In genomic region chr12:120265203-120265482, GRCh38 we compare ENCODE assay signal across 8 cellular contexts. TPM values are rescaled to one million over a fixed set of nuclear protein-coding genes. Genes with fewer than 3 reads are reported as not detected.
A peak's percentile ranks its signal among the peaks of the same experiment; 100 is the strongest.
DNase-seq lines count a peak whose midpoint lies in the region; ATAC-seq lines count a peak whose summit lies in the region.

No MANE protein-coding gene starts in this region.

- H3K4me3 ChIP-seq in iPS-15b (ENCODE audit: low read depth, low read length): peak overlapping the region; percentile 78
- peak overlapping the region; percentile 71 to 85 (median 81) for H3K4me3 ChIP-seq in subcutaneous abdominal adipose tissue (ENCODE audit: low read depth in 1 of 5, low read length in 5 of 5)

- peaks cover 52% of the 10 kb centered on the region for H3K4me1 Mint-ChIP-seq in activated CD8-positive, alpha-beta memory T cell treated with anti-CD3 and anti-CD28 coated beads, Interleukin-2, amount 10 ng/mL, durations not matched to agents 7 days and 5 days
- peaks cover 43% of the 10 kb centered on the region for H3K4me1 Mint-ChIP-seq in activated CD4-positive, alpha-beta memory T cell treated with anti-CD3 and anti-CD28 coated beads for 36 hours (ENCODE audit: low read depth)

- H3K36me3 ChIP-seq in iPS-15b (ENCODE audit: control insufficient read depth, insufficient read depth, low read length): peaks cover 2% of the 10 kb centered on the region
- H3K36me3 ChIP-seq in subcutaneous abdominal adipose tissue (ENCODE audit: control insufficient read depth in 5 of 5, insufficient read depth in 5 of 5, low read length in 5 of 5): no peaks in the 10 kb centered on the region

- no peaks in the 10 kb centered on the region for H3K9me3 Mint-ChIP-seq in activated CD8-positive, alpha-beta memory T cell treated with anti-CD3 and anti-CD28 coated beads, Interleukin-2, amount 10 ng/mL, durations not matched to agents 7 days and 5 days (ENCODE audit: low read depth)
- H3K9me3 Mint-ChIP-seq in activated CD4-positive, alpha-beta memory T cell treated with anti-CD3 and anti-CD28 coated beads for 36 hours: no peaks in the 10 kb centered on the region

- CTCF ChIA-PET in activated CD8-positive, alpha-beta memory T cell treated with anti-CD3 and anti-CD28 coated beads, Interleukin-2, amount 10 ng/mL, durations not matched to agents 7 days and 5 days (lab: Charles Lee): interaction anchor here (0.6 to 25.9 kb wide), 21 partner anchors 10 to 150 kb away, joined by 3 to 768 read pairs (median 5); partner anchors contain the start of genes RNU4-1, RNU4-2, RPLP0 and SIRT4
- CTCF ChIA-PET in activated CD4-positive, alpha-beta memory T cell treated with anti-CD3 and anti-CD28 coated beads for 36 hours (lab: Charles Lee): interaction anchor here (0.5 to 11.4 kb wide), 24 partner anchors 8 to 165 kb away, joined by 3 to 614 read pairs (median 4); partner anchors contain the start of genes RNU4-1, RNU4-2, RPLP0 and SIRT4

- no peaks in the 10 kb centered on the region for H3K27me3 Mint-ChIP-seq in activated CD8-positive, alpha-beta memory T cell treated with anti-CD3 and anti-CD28 coated beads, Interleukin-2, amount 10 ng/mL, durations not matched to agents 7 days and 5 days
- no peaks in the 10 kb centered on the region for H3K27me3 Mint-ChIP-seq in activated CD4-positive, alpha-beta memory T cell treated with anti-CD3 and anti-CD28 coated beads for 36 hours

- peak; percentile 54 for DNase-seq in activated CD8-positive, alpha-beta memory T cell treated with anti-CD3 and anti-CD28 coated beads, Interleukin-2, amount 10 ng/mL, durations not matched to agents 7 days and 5 days
- DNase-seq in activated CD8-positive, alpha-beta memory T cell treated with anti-CD3 and anti-CD28 coated beads for 24 hours: no peak
- DNase-seq in activated CD4-positive, alpha-beta memory T cell treated with anti-CD3 and anti-CD28 coated beads for 36 hours: no peak
- DNase-seq in putamen (ENCODE audit: low spot score) (no peak), DMS 273 (lab: John Stamatoyannopoulos, UW; ENCODE audit: unreplicated experiment) (no peak), GM19238 (ENCODE audit: insufficient read length, low spot score) (no peak)

- H3K4me1 ChIP-seq in iPS-15b (ENCODE audit: control insufficient read depth, insufficient read depth, low read length): peaks cover 18% of the 10 kb centered on the region
- peaks cover 15 to 61% (median 50%) of the 10 kb centered on the region in 5 donors for H3K4me1 ChIP-seq in subcutaneous abdominal adipose tissue (ENCODE audit: control insufficient read depth in 5 of 5, insufficient read depth in 5 of 5, low read length in 5 of 5)

- peak overlapping the region; percentile 90 for H3K27ac ChIP-seq in subcutaneous abdominal adipose tissue (ENCODE audit: low read depth, low read length)

- H3K4me3 Mint-ChIP-seq in activated CD8-positive, alpha-beta memory T cell treated with anti-CD3 and anti-CD28 coated beads, Interleukin-2, amount 10 ng/mL, durations not matched to agents 7 days and 5 days: peak overlapping the region; percentile 90
- peak overlapping the region; percentile 80 for H3K4me3 Mint-ChIP-seq in activated CD4-positive, alpha-beta memory T cell treated with anti-CD3 and anti-CD28 coated beads for 36 hours

- intact Hi-C loops in activated CD4-positive, alpha-beta memory T cell treated with anti-CD3 and anti-CD28 coated beads for 36 hours (cut with micrococcal nuclease): loop anchor here (1.0 kb wide), 1 partner anchor 37 kb away; no protein-coding TSS in a partner anchor

- no peak for ATAC-seq in activated CD8-positive, alpha-beta memory T cell treated with anti-CD3 and anti-CD28 coated beads, Interleukin-2, amount 10 ng/mL, durations not matched to agents 7 days and 5 days

- H3K27me3 ChIP-seq in iPS-15b (ENCODE audit: control insufficient read depth, insufficient read depth, low read length) (no peaks in the 10 kb centered on the region), subcutaneous abdominal adipose tissue (ENCODE audit: control insufficient read depth in 5 of 5, insufficient read depth in 4 of 5, low read length in 5 of 5) (no peaks in the 10 kb centered on the region)

- peaks cover 20% of the 10 kb centered on the region for H3K36me3 Mint-ChIP-seq in activated CD8-positive, alpha-beta memory T cell treated with anti-CD3 and anti-CD28 coated beads, Interleukin-2, amount 10 ng/mL, durations not matched to agents 7 days and 5 days
- H3K36me3 Mint-ChIP-seq in activated CD4-positive, alpha-beta memory T cell treated with anti-CD3 and anti-CD28 coated beads for 36 hours: no peaks in the 10 kb centered on the region

- no peaks in the 10 kb centered on the region for H3K9me3 ChIP-seq in iPS-15b (ENCODE audit: control insufficient read depth, insufficient read depth, low read length)
- no peaks in the 10 kb centered on the region for H3K9me3 ChIP-seq in subcutaneous abdominal adipose tissue (ENCODE audit: control insufficient read depth in 5 of 5, low read length in 5 of 5)

- peak overlapping the region; percentile 73 for H3K27ac Mint-ChIP-seq in activated CD8-positive, alpha-beta memory T cell treated with anti-CD3 and anti-CD28 coated beads, Interleukin-2, amount 10 ng/mL, durations not matched to agents 7 days and 5 days
- H3K27ac Mint-ChIP-seq in activated CD4-positive, alpha-beta memory T cell treated with anti-CD3 and anti-CD28 coated beads for 36 hours: peak overlapping the region; percentile 66

- POLR2A ChIA-PET in activated CD4-positive, alpha-beta memory T cell treated with anti-CD3 and anti-CD28 coated beads for 36 hours (lab: Charles Lee): interaction anchor here (0.7 to 4.0 kb wide), 11 partner anchors 12 to 275 kb away, joined by 3 to 52 read pairs (median 5); partner anchors contain the start of genes RNU4-1, RNU4-2 and RPLP0

- H3K9ac ChIP-seq in iPS-15b (ENCODE audit: low read depth, low read length) (peak overlapping the region; percentile 79), subcutaneous abdominal adipose tissue (ENCODE audit: low read length in 5 of 5) (peak overlapping the region in 4 of 5 donors; percentile 84 to 97 (median 92))

RNA-seq across cellular contexts. Expression of gene PXN, which starts 0.4 kb away (rescaled TPM):
- 100 to 1,000 TPM in 1 of 2 experiments, 10 to 100 TPM in 1; 69.3 to 146 TPM for total RNA-seq in activated CD8-positive, alpha-beta memory T cell treated with anti-CD3 and anti-CD28 coated beads, Interleukin-2, amount 10 ng/mL, durations not matched to agents 7 days and 5 days
- 10 to 100 TPM; 74.0 to 75.0 TPM for total RNA-seq in activated CD4-positive, alpha-beta memory T cell treated with anti-CD3 and anti-CD28 coated beads for 36 hours

RNA-seq across cellular contexts. Expression of gene RNU4-2, which starts 26.6 kb away (rescaled TPM):
- total RNA-seq in activated CD8-positive, alpha-beta memory T cell treated with anti-CD3 and anti-CD28 coated beads, Interleukin-2, amount 10 ng/mL, durations not matched to agents 7 days and 5 days: 1,000 to 10,000 TPM in 1 of 2 experiments, 100 to 1,000 TPM in 1; 953 to 3,569 TPM
- total RNA-seq in activated CD4-positive, alpha-beta memory T cell treated with anti-CD3 and anti-CD28 coated beads for 36 hours: 1,000 to 10,000 TPM; 2,395 to 2,750 TPM

RNA-seq across cellular contexts. Expression of gene RNU4-1, which starts 27.9 kb away (rescaled TPM):
- total RNA-seq in activated CD8-positive, alpha-beta memory T cell treated with anti-CD3 and anti-CD28 coated beads, Interleukin-2, amount 10 ng/mL, durations not matched to agents 7 days and 5 days: 1,000 to 10,000 TPM in 1 of 2 experiments, 100 to 1,000 TPM in 1; 780 to 2,122 TPM
- 1,000 to 10,000 TPM; 1,180 to 1,201 TPM for total RNA-seq in activated CD4-positive, alpha-beta memory T cell treated with anti-CD3 and anti-CD28 coated beads for 36 hours

RNA-seq across cellular contexts. Expression of gene SIRT4, which starts 37.0 kb away (rescaled TPM):
- 1 to 10 TPM; 2.4 to 3.0 TPM for total RNA-seq in activated CD8-positive, alpha-beta memory T cell treated with anti-CD3 and anti-CD28 coated beads, Interleukin-2, amount 10 ng/mL, durations not matched to agents 7 days and 5 days
- 1 to 10 TPM; 1.8 to 2.0 TPM for total RNA-seq in activated CD4-positive, alpha-beta memory T cell treated with anti-CD3 and anti-CD28 coated beads for 36 hours
